In the genomic region with DNA sequence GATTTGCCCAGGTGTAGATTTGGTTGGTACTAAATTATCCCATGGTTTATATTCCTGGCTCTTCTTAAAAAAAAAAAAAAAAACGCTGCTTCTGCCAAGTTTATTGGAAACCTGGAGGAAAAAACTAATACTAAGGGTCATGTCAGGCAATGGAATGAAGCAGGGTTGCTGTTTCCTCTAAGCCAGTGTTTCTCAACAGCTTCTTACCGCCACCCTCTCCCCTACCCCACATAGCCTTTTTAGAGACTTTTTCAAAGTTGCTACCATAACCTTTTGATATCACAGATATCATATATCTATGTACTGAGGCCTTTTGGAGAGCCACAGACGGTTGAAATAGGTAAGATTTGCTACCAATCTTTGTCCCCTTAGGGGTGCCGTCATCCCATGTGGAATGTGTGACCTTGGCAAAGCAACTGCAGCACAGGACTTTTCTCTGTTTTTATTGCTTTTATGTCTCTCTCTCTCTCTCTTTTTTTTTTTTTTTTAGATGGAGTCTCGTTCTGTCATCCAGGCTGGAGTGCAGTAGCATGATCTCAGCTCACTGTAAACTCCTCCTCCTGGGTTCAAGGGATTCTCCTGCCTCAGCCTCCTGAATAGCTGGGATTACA, we compare ENCODE assay signal across 21 cellular contexts. TPM values are rescaled to one million over a fixed set of nuclear protein-coding genes. Genes with fewer than 3 reads are reported as not detected.
DNase-seq lines count a peak whose midpoint lies in the region; ATAC-seq, FAIRE-seq and TF ChIP-seq lines count a peak whose summit lies in the region.
"Had no signal": no experiment of that assay in that cellular context is flagged by ENCODE, and none has a peak within 500 bp of the region (broad histone marks: within the 10 kb centered on the region; RNA-seq: fewer than 3 reads in every experiment).

No MANE protein-coding gene starts in this region.

- no peaks in the 10 kb centered on the region for H3K79me2 ChIP-seq in HepG2 (ENCODE audit: insufficient read depth, low read length)

- no peaks in the 10 kb centered on the region for H3K27me3 ChIP-seq in adipocyte (replicated peaks; ENCODE audit: control insufficient read depth, insufficient read depth, low read length)
- H3K27me3 ChIP-seq in HepG2 (ENCODE audit: control insufficient read depth in 1 of 2, insufficient read depth in 2 of 2, low read length in 2 of 2): peaks cover 1 to 29% of the 10 kb centered on the region in 2 experiments; a peak in 3 of 5 replicates
- no peaks in the 10 kb centered on the region for H3K27me3 ChIP-seq in subcutaneous abdominal adipose tissue (ENCODE audit: control insufficient read depth in 5 of 5, insufficient read depth in 4 of 5, low read length in 5 of 5)
- no peaks in the 10 kb centered on the region for H3K27me3 ChIP-seq in foreskin keratinocyte
- H3K27me3 ChIP-seq: BLaER1, testis had no signal

- no peak for TF ChIP-seq RAD21 in HepG2 (CRISPR knock-in tag; IDR thresholded peaks at IDR 0.05)

- no peak for TF ChIP-seq CTCF in HepG2 (CRISPR knock-in tag; IDR thresholded peaks at IDR 0.05)
- TF ChIP-seq CTCF in foreskin keratinocyte (conservative IDR thresholded peaks at IDR 0.05): no peak

- BruUV-seq in HepG2 (replicated peaks; lab: Mats Ljungman, UMichigan): no TSS peak

- POLR2A ChIA-PET in activated CD4-positive, alpha-beta memory T cell treated with anti-CD3 and anti-CD28 coated beads, Interleukin-2, amount 10 ng/mL, durations not matched to agents 7 days and 5 days (lab: Charles Lee): interaction anchor here (1.2 kb wide), 1 partner anchor 40 kb away, joined by 3 read pairs; a partner anchor contains a TSS
- POLR2A ChIA-PET in activated CD4-positive, alpha-beta memory T cell treated with anti-CD3 and anti-CD28 coated beads for 36 hours (lab: Charles Lee): no interaction called here
- POLR2A ChIA-PET in HepG2 (lab: Yijun Ruan, JAX): no interaction called here

- no peaks in the 10 kb centered on the region for H3K27me3 Mint-ChIP-seq in activated CD4-positive, alpha-beta memory T cell treated with anti-CD3 and anti-CD28 coated beads, Interleukin-2, amount 10 ng/mL, durations not matched to agents 7 days and 5 days
- no peaks in the 10 kb centered on the region for H3K27me3 Mint-ChIP-seq in activated CD4-positive, alpha-beta memory T cell treated with anti-CD3 and anti-CD28 coated beads for 36 hours
- H3K27me3 Mint-ChIP-seq: activated naive CD4-positive, alpha-beta T cell treated with anti-CD3 and anti-CD28 coated beads, Interleukin-2, amount 50 U/mL, for 24 hours; IgD-negative memory B cell had no signal

- TF ChIP-seq POLR2A in HepG2 (IDR thresholded peaks at IDR 0.05; ENCODE audit: insufficient read depth in 1 of 2, low read depth in 2 of 2, low read length in 2 of 2): no peak

- CTCF ChIA-PET in activated CD4-positive, alpha-beta memory T cell treated with anti-CD3 and anti-CD28 coated beads, Interleukin-2, amount 10 ng/mL, durations not matched to agents 7 days and 5 days (lab: Charles Lee): interaction anchor here (1.5 kb wide), 1 partner anchor 25 kb away, joined by 7 read pairs; no protein-coding TSS in a partner anchor
- CTCF ChIA-PET in activated CD4-positive, alpha-beta memory T cell treated with anti-CD3 and anti-CD28 coated beads for 36 hours (lab: Charles Lee): no interaction called here
- CTCF ChIA-PET in HepG2 (lab: Yijun Ruan, JAX; ENCODE audit: low intra/inter-chr PET ratio, low total read pairs): no interaction called here

- H3K4me1 ChIP-seq in adipocyte (ENCODE audit: control insufficient read depth, insufficient read depth, low read length): peaks cover 23% of the 10 kb centered on the region
- 0 out of 2 replicates have a peak, but pooled peaks cover 6% of the 10 kb centered on the region for H3K4me1 ChIP-seq in HepG2 (ENCODE audit: insufficient read depth, low read length)
- H3K4me1 ChIP-seq in subcutaneous abdominal adipose tissue (ENCODE audit: control insufficient read depth in 5 of 5, insufficient read depth in 5 of 5, low read length in 5 of 5): peaks cover 2 to 35% (median 16%) of the 10 kb centered on the region in 5 donors
- peaks cover 3% of the 10 kb centered on the region for H3K4me1 ChIP-seq in foreskin keratinocyte
- H3K4me1 ChIP-seq: testis had no signal

- TF ChIP-seq EP300 in HepG2 (IDR thresholded peaks at IDR 0.05; ENCODE audit: low read depth in 2 of 2, low read length in 2 of 2) (no peak), HepG2 (CRISPR knock-in tag; IDR thresholded peaks at IDR 0.05; ENCODE audit: borderline replicate concordance) (no peak)

- no peak overlapping the region for H3K4me3 Mint-ChIP-seq in activated CD4-positive, alpha-beta memory T cell treated with anti-CD3 and anti-CD28 coated beads, Interleukin-2, amount 10 ng/mL, durations not matched to agents 7 days and 5 days
- no peak overlapping the region for H3K4me3 Mint-ChIP-seq in activated CD4-positive, alpha-beta memory T cell treated with anti-CD3 and anti-CD28 coated beads for 36 hours
- H3K4me3 Mint-ChIP-seq: activated naive CD4-positive, alpha-beta T cell treated with anti-CD3 and anti-CD28 coated beads, Interleukin-2, amount 50 U/mL, for 24 hours; IgD-negative memory B cell had no signal

- H3K9me3 ChIP-seq in adipocyte (ENCODE audit: control insufficient read depth, low read length): no peaks in the 10 kb centered on the region
- H3K9me3 ChIP-seq in HepG2 (ENCODE audit: low read length): no peaks in the 10 kb centered on the region
- peaks cover 0 to 2% (median 0%) of the 10 kb centered on the region in 5 donors for H3K9me3 ChIP-seq in subcutaneous abdominal adipose tissue (ENCODE audit: control insufficient read depth in 5 of 5, low read length in 5 of 5)
- H3K9me3 ChIP-seq: BLaER1, psoas muscle, testis had no signal

- no peak overlapping the region for H3K4me2 ChIP-seq in HepG2 (ENCODE audit: low read depth, low read length)
- H3K4me2 ChIP-seq: BLaER1 had no signal

- H3K36me3 ChIP-seq in adipocyte (ENCODE audit: control insufficient read depth, insufficient read depth, low read length, severe bottlenecking) (no peaks in the 10 kb centered on the region), HepG2 (replicated peaks in 1 of 2; ENCODE audit: control insufficient read depth in 1 of 2, insufficient read depth in 2 of 2, low read length in 2 of 2) (no peaks in the 10 kb centered on the region), subcutaneous abdominal adipose tissue (ENCODE audit: control insufficient read depth in 5 of 5, insufficient read depth in 5 of 5, low read length in 5 of 5) (no peaks in the 10 kb centered on the region)
- H3K36me3 ChIP-seq: BLaER1 had no signal

- no peak overlapping the region for H3K27ac ChIP-seq in HepG2 (ENCODE audit: extremely low read length, insufficient read depth, low read length)
- H3K27ac ChIP-seq in subcutaneous abdominal adipose tissue (ENCODE audit: low read depth, low read length): peak overlapping the region; percentile 67
- H3K27ac ChIP-seq in foreskin keratinocyte: no peak overlapping the region
- H3K27ac ChIP-seq: BLaER1, epithelial cell of prostate, HL-60, psoas muscle, testis had no signal

- no peaks in the 10 kb centered on the region for H4K20me1 ChIP-seq in HepG2 (ENCODE audit: insufficient read depth, low read length)
- H4K20me1 ChIP-seq: BLaER1 had no signal

- in situ Hi-C loops in HepG2 (cut with HindIII; ENCODE audit: extremely low pct_ligation_motif_present, low pct_unique_long_range_greater_than_20kb): no loop called here

- ATAC-seq in HepG2 (peak; percentile 66), foreskin keratinocyte (no peak)

- 8% methylated on average over 5 of the region's 5 CpGs for WGBS in HepG2 (ENCODE audit: low lambda C conversion rate)

- peaks cover 50% of the 10 kb centered on the region for H3K4me1 Mint-ChIP-seq in activated CD4-positive, alpha-beta memory T cell treated with anti-CD3 and anti-CD28 coated beads, Interleukin-2, amount 10 ng/mL, durations not matched to agents 7 days and 5 days
- peaks cover 53% of the 10 kb centered on the region for H3K4me1 Mint-ChIP-seq in activated CD4-positive, alpha-beta memory T cell treated with anti-CD3 and anti-CD28 coated beads for 36 hours (ENCODE audit: low read depth)

- H3K4me3 ChIP-seq in adipocyte (ENCODE audit: low read length): peak overlapping the region; percentile 15
- H3K4me3 ChIP-seq in HepG2 (replicated peaks in 1 of 3; ENCODE audit: insufficient read depth in 1 of 3, low read depth in 2 of 3, low read length in 3 of 3): no peak overlapping the region
- no peak overlapping the region for H3K4me3 ChIP-seq in subcutaneous abdominal adipose tissue (ENCODE audit: low read depth in 1 of 5, low read length in 5 of 5)
- H3K4me3 ChIP-seq: BLaER1, psoas muscle, testis had no signal

- H2AFZ ChIP-seq in HepG2 (ENCODE audit: low read length): no peak overlapping the region

- H3K9ac ChIP-seq in adipocyte (ENCODE audit: low read length) (peak overlapping the region; percentile 62), HepG2 (ENCODE audit: insufficient read depth, low read depth, low read length) (no peak overlapping the region), subcutaneous abdominal adipose tissue (ENCODE audit: low read length in 5 of 5) (peak overlapping the region in 2 of 5 donors; percentile 60 to 81)
- H3K9ac ChIP-seq: BLaER1 had no signal

- no peak overlapping the region for H3K27ac Mint-ChIP-seq in activated CD4-positive, alpha-beta memory T cell treated with anti-CD3 and anti-CD28 coated beads, Interleukin-2, amount 10 ng/mL, durations not matched to agents 7 days and 5 days
- H3K27ac Mint-ChIP-seq in activated CD4-positive, alpha-beta memory T cell treated with anti-CD3 and anti-CD28 coated beads for 36 hours: no peak overlapping the region
- H3K27ac Mint-ChIP-seq: activated naive CD4-positive, alpha-beta T cell treated with anti-CD3 and anti-CD28 coated beads, Interleukin-2, amount 50 U/mL, for 24 hours had no signal

- no peak for FAIRE-seq in HepG2 (lab: Jason Lieb, UNC)
- FAIRE-seq: A204.1, GM12892 had no signal

- H3K9me3 Mint-ChIP-seq in activated CD4-positive, alpha-beta memory T cell treated with anti-CD3 and anti-CD28 coated beads, Interleukin-2, amount 10 ng/mL, durations not matched to agents 7 days and 5 days: no peaks in the 10 kb centered on the region
- H3K9me3 Mint-ChIP-seq in activated CD4-positive, alpha-beta memory T cell treated with anti-CD3 and anti-CD28 coated beads for 36 hours: no peaks in the 10 kb centered on the region
- H3K9me3 Mint-ChIP-seq: activated naive CD4-positive, alpha-beta T cell treated with anti-CD3 and anti-CD28 coated beads, Interleukin-2, amount 50 U/mL, for 24 hours; IgD-negative memory B cell had no signal

- intact Hi-C loops in activated CD4-positive, alpha-beta memory T cell treated with anti-CD3 and anti-CD28 coated beads for 36 hours (cut with micrococcal nuclease): no loop called here
- intact Hi-C loops in HepG2 (cut with micrococcal nuclease; ENCODE audit: unreplicated experiment): no loop called here

- peak; percentile 5 for DNase-seq in activated CD4-positive, alpha-beta memory T cell treated with anti-CD3 and anti-CD28 coated beads, Interleukin-2, amount 10 ng/mL, durations not matched to agents 7 days and 5 days
- no peak for DNase-seq in activated CD4-positive, alpha-beta memory T cell treated with anti-CD3 and anti-CD28 coated beads for 36 hours
- DNase-seq in adipocyte (ENCODE audit: low read depth): no peak
- peak; percentile 33 for DNase-seq in HepG2 (ENCODE audit: low spot score)
- no peak for DNase-seq in UCSD-AML1 (lab: John Stamatoyannopoulos, UW; ENCODE audit: unreplicated experiment)
- no peak for DNase-seq in foreskin keratinocyte
- DNase-seq in NOMO-1 (lab: John Stamatoyannopoulos, UW; ENCODE audit: unreplicated experiment in 2 of 2): no peak
- DNase-seq: activated CD4-positive, CD25-positive, alpha-beta regulatory T cell; HCEC 1CT; NCI-H69; psoas muscle; SIG-M5; testis had no signal

- H3K36me3 Mint-ChIP-seq in activated CD4-positive, alpha-beta memory T cell treated with anti-CD3 and anti-CD28 coated beads, Interleukin-2, amount 10 ng/mL, durations not matched to agents 7 days and 5 days (ENCODE audit: low read depth): peaks cover 74% of the 10 kb centered on the region
- H3K36me3 Mint-ChIP-seq in activated CD4-positive, alpha-beta memory T cell treated with anti-CD3 and anti-CD28 coated beads for 36 hours: peaks cover 59% of the 10 kb centered on the region
- H3K36me3 Mint-ChIP-seq: IgD-negative memory B cell had no signal

RNA-seq across cellular contexts. Expression of a gene that starts 35.0 kb away (rescaled TPM):
- 100 to 1,000 TPM; 133 to 135 TPM for total RNA-seq in activated CD4-positive, alpha-beta memory T cell treated with anti-CD3 and anti-CD28 coated beads, Interleukin-2, amount 10 ng/mL, durations not matched to agents 7 days and 5 days
- 100 to 1,000 TPM; 181 to 186 TPM for total RNA-seq in activated CD4-positive, alpha-beta memory T cell treated with anti-CD3 and anti-CD28 coated beads for 36 hours
- total RNA-seq in HepG2 (2016; rRNA removed; fragmentation: Illumina TruSeq; extraction: Trizol) (0.11 and 0.17 TPM in 2 replicates), foreskin keratinocyte (0.95 and 1.1 TPM in 2 replicates)
- total RNA-seq in HepG2 (2016; cell fraction: cytosol; rRNA removed; fragmentation: Illumina TruSeq; extraction: Trizol; ENCODE audit: low read depth): 0.20 and 0.26 TPM in 2 replicates
- 0.19 and 0.25 TPM in 2 replicates for total RNA-seq in HepG2 (2016; cell fraction: insoluble cytoplasmic fraction; rRNA removed; fragmentation: Illumina TruSeq; extraction: Trizol)
- 0.14 and 0.15 TPM in 2 replicates for total RNA-seq in HepG2 (2016; cell fraction: membrane; rRNA removed; fragmentation: Illumina TruSeq; extraction: Trizol)
- 0.37 and 0.50 TPM in 2 replicates for total RNA-seq in HepG2 (2016; cell fraction: nucleus; rRNA removed; fragmentation: Illumina TruSeq; extraction: Trizol)
- polyA plus RNA-seq in HepG2 (2011; rRNA removed) (0.21 and 0.28 TPM in 2 replicates), foreskin keratinocyte (0.80 and 1.0 TPM in 2 replicates)
- 0.12 and 0.15 TPM in 2 replicates for polyA plus RNA-seq in HepG2 (2011; cell fraction: cytosol; rRNA removed)
- 0.59 and 0.64 TPM in 2 replicates for polyA plus RNA-seq in HepG2 (2011; cell fraction: nucleus; rRNA removed)
- polyA plus RNA-seq in HepG2 (2012): 0.21 and 0.44 TPM in 2 replicates
- 0.16 and 0.17 TPM in 2 replicates for polyA plus RNA-seq in HepG2 (2016; cell fraction: cytosol; fragmentation: Illumina TruSeq; extraction: Trizol; ENCODE audit: low read depth)
- polyA plus RNA-seq in HepG2 (2016; cell fraction: insoluble cytoplasmic fraction; fragmentation: Illumina TruSeq; extraction: Trizol; ENCODE audit: low read depth): 0.10 and 0.34 TPM in 2 replicates
- 0.07 and 0.15 TPM in 2 replicates for polyA plus RNA-seq in HepG2 (2016; cell fraction: membrane; fragmentation: Illumina TruSeq; extraction: Trizol; ENCODE audit: low read depth)
- 0.22 and 0.72 TPM in 2 replicates for polyA plus RNA-seq in HepG2 (2016; cell fraction: nucleus; fragmentation: Illumina TruSeq; extraction: Trizol; ENCODE audit: insufficient read depth, low read depth)
- 0.28 TPM in 1 of 2 replicates, not detected in the other for polyA minus RNA-seq in HepG2 (2011; rRNA and poly(A)+ RNA removed; ENCODE audit: low replicate concordance)
- not detected in 2 replicates for polyA minus RNA-seq in HepG2 (2011; cell fraction: cytosol; rRNA and poly(A)+ RNA removed)
- 0.64 and 0.87 TPM in 2 replicates for polyA minus RNA-seq in HepG2 (2011; cell fraction: nucleus; rRNA and poly(A)+ RNA removed)

RNA-seq across cellular contexts. Expression of a gene that starts 40.3 kb away (rescaled TPM):
- 100 to 1,000 TPM; 130 to 133 TPM for total RNA-seq in activated CD4-positive, alpha-beta memory T cell treated with anti-CD3 and anti-CD28 coated beads, Interleukin-2, amount 10 ng/mL, durations not matched to agents 7 days and 5 days
- 100 to 1,000 TPM; 117 to 120 TPM for total RNA-seq in activated CD4-positive, alpha-beta memory T cell treated with anti-CD3 and anti-CD28 coated beads for 36 hours
- total RNA-seq in HepG2 (2016; rRNA removed; fragmentation: Illumina TruSeq; extraction: Trizol) (108 and 144 TPM in 2 replicates), foreskin keratinocyte (114 and 123 TPM in 2 replicates)
- 61.3 and 63.2 TPM in 2 replicates for total RNA-seq in HepG2 (2016; cell fraction: cytosol; rRNA removed; fragmentation: Illumina TruSeq; extraction: Trizol; ENCODE audit: low read depth)
- 106 and 153 TPM in 2 replicates for total RNA-seq in HepG2 (2016; cell fraction: insoluble cytoplasmic fraction; rRNA removed; fragmentation: Illumina TruSeq; extraction: Trizol)
- total RNA-seq in HepG2 (2016; cell fraction: membrane; rRNA removed; fragmentation: Illumina TruSeq; extraction: Trizol): 66.8 and 68.4 TPM in 2 replicates
- total RNA-seq in HepG2 (2016; cell fraction: nucleus; rRNA removed; fragmentation: Illumina TruSeq; extraction: Trizol): 46.1 and 46.5 TPM in 2 replicates
- polyA plus RNA-seq in HepG2 (2011; rRNA removed) (152 and 171 TPM in 2 replicates), foreskin keratinocyte (208 and 222 TPM in 2 replicates)
- polyA plus RNA-seq in HepG2 (2011; cell fraction: cytosol; rRNA removed): 96.9 and 144 TPM in 2 replicates
- 55.7 and 80.2 TPM in 2 replicates for polyA plus RNA-seq in HepG2 (2011; cell fraction: nucleus; rRNA removed)
- polyA plus RNA-seq in HepG2 (2012): 121 and 122 TPM in 2 replicates
- polyA plus RNA-seq in HepG2 (2016; cell fraction: cytosol; fragmentation: Illumina TruSeq; extraction: Trizol; ENCODE audit: low read depth): 51.0 and 56.6 TPM in 2 replicates
- polyA plus RNA-seq in HepG2 (2016; cell fraction: insoluble cytoplasmic fraction; fragmentation: Illumina TruSeq; extraction: Trizol; ENCODE audit: low read depth): 155 and 168 TPM in 2 replicates
- polyA plus RNA-seq in HepG2 (2016; cell fraction: membrane; fragmentation: Illumina TruSeq; extraction: Trizol; ENCODE audit: low read depth): 61.5 and 63.6 TPM in 2 replicates
- 102 and 103 TPM in 2 replicates for polyA plus RNA-seq in HepG2 (2016; cell fraction: nucleus; fragmentation: Illumina TruSeq; extraction: Trizol; ENCODE audit: insufficient read depth, low read depth)
- polyA minus RNA-seq in HepG2 (2011; rRNA and poly(A)+ RNA removed; ENCODE audit: low replicate concordance): 81.1 TPM in 2 replicates
- 19.5 and 25.9 TPM in 2 replicates for polyA minus RNA-seq in HepG2 (2011; cell fraction: cytosol; rRNA and poly(A)+ RNA removed)
- polyA minus RNA-seq in HepG2 (2011; cell fraction: nucleus; rRNA and poly(A)+ RNA removed): 19.4 and 32.6 TPM in 2 replicates

Comparison
In these comparisons a context has a peak if more than half of its experiments do, and no peak if none do; other contexts are left out.
1. DNase-seq: peak in activated CD4-positive, alpha-beta memory T cell treated with anti-CD3 and anti-CD28 coated beads, Interleukin-2, amount 10 ng/mL, durations not matched to agents 7 days and 5 days (single experiment) and HepG2 (single experiment); none in activated CD4-positive, alpha-beta memory T cell treated with anti-CD3 and anti-CD28 coated beads for 36 hours (single experiment), adipocyte (single experiment), UCSD-AML1 (single experiment), foreskin keratinocyte (0 of 2) and NOMO-1 (0 of 2).
2. RNA of a gene that starts 35.0 kb away (total RNA-seq): 181 to 186 TPM in activated CD4-positive, alpha-beta memory T cell treated with anti-CD3 and anti-CD28 coated beads for 36 hours and 133 to 135 TPM in activated CD4-positive, alpha-beta memory T cell treated with anti-CD3 and anti-CD28 coated beads, Interleukin-2, amount 10 ng/mL, durations not matched to agents 7 days and 5 days; 0.95 to 1.1 TPM in foreskin keratinocyte and 0.11 to 0.50 TPM in HepG2; every median in the first group is over 10 times any median in the second.